In genomic region chr18:6947328-6948030, GRCh38 we compare ENCODE assay signal across 17 cellular contexts.
DNase-seq lines count a peak whose midpoint lies in the region; ATAC-seq and TF ChIP-seq lines count a peak whose summit lies in the region.
"Had no signal": no experiment of that assay in that cellular context is flagged by ENCODE, and none has a peak within 500 bp of the region (broad histone marks: within the 10 kb centered on the region; RNA-seq: fewer than 3 reads in every experiment).

No MANE protein-coding gene starts in this region.

- H3K36me3 ChIP-seq in colonic mucosa, result no peaks in the 10 kb centered on the region
- H3K36me3 ChIP-seq in mucosa of rectum (ENCODE audit: control insufficient read depth in 2 of 2, insufficient read depth in 2 of 2, low read length in 2 of 2), result peaks cover 0 to 4% of the 10 kb centered on the region in 2 donors
- H3K36me3 ChIP-seq: BE2C had no signal

- peak overlapping the region; percentile 21 for H3K4me3 ChIP-seq in colonic mucosa
- H3K4me3 ChIP-seq in mucosa of rectum (ENCODE audit: low read length in 2 of 2), result peak overlapping the region; percentile 50 to 72
- H3K4me3 ChIP-seq: A549 had no signal

- H3K9ac ChIP-seq in colonic mucosa (ENCODE audit: low read depth in 2 of 2, low read length in 2 of 2) (peak overlapping the region in 1 of 2 donors; percentile 78), mucosa of rectum (ENCODE audit: low read depth in 1 of 2, low read length in 2 of 2) (peak overlapping the region; percentile 58 to 73)

- peak overlapping the region; percentile 63 for H3K27ac Mint-ChIP-seq in progenitor cell of endocrine pancreas
- no peak overlapping the region for H3K27ac Mint-ChIP-seq in CD4-positive, alpha-beta T cell
- no peak overlapping the region for H3K27ac Mint-ChIP-seq in stimulated activated memory B cell treated with anti-CD40 and anti-IgM and Interleukin-4, amounts not matched to agents 10 μg/mL and 1 μg/mL and 100 μg/mL, for 72 hours
- H3K27ac Mint-ChIP-seq: CD8-positive, alpha-beta T cell; HFFc6 had no signal

- CTCF ChIA-PET in CD4-positive, alpha-beta T cell (lab: Charles Lee), result no interaction called here

- H3K4me1 Mint-ChIP-seq in progenitor cell of endocrine pancreas (ENCODE audit: low read depth), result peaks cover 24% of the 10 kb centered on the region
- no peaks in the 10 kb centered on the region for H3K4me1 Mint-ChIP-seq in CD4-positive, alpha-beta T cell (ENCODE audit: low read depth)
- no peaks in the 10 kb centered on the region for H3K4me1 Mint-ChIP-seq in stimulated activated memory B cell treated with anti-CD40 and anti-IgM and Interleukin-4, amounts not matched to agents 10 μg/mL and 1 μg/mL and 100 μg/mL, for 72 hours

- H3K27me3 ChIP-seq in colonic mucosa, result no peaks in the 10 kb centered on the region
- H3K27me3 ChIP-seq in mucosa of rectum (ENCODE audit: control insufficient read depth in 2 of 2, insufficient read depth in 2 of 2, low read length in 2 of 2), result no peaks in the 10 kb centered on the region
- H3K27me3 ChIP-seq in CD4-positive, alpha-beta T cell (ENCODE audit: control insufficient read depth, insufficient read depth, low read length), result no peaks in the 10 kb centered on the region
- H3K27me3 ChIP-seq: BE2C had no signal

- DNase-seq in colonic mucosa, result peak; percentile 83
- DNase-seq in progenitor cell of endocrine pancreas (ENCODE audit: low spot score, unreplicated experiment), result no peak
- no peak for DNase-seq in CD4-positive, alpha-beta T cell
- DNase-seq in NCI-H1930 (lab: John Stamatoyannopoulos, UW), result no peak
- DNase-seq: BE2C; CD8-positive, alpha-beta T cell; COR-L47; DND-41; GDM1; HCEC 1CT; HFFc6 had no signal

- H3K9me3 ChIP-seq in colonic mucosa, result no peaks in the 10 kb centered on the region
- H3K9me3 ChIP-seq in mucosa of rectum (ENCODE audit: control insufficient read depth in 2 of 2, low read length in 2 of 2), result no peaks in the 10 kb centered on the region
- H3K9me3 ChIP-seq in CD4-positive, alpha-beta T cell (ENCODE audit: control insufficient read depth, low read length), result no peaks in the 10 kb centered on the region
- H3K9me3 ChIP-seq: A549, BE2C had no signal

- no peak overlapping the region for H3K4me3 Mint-ChIP-seq in progenitor cell of endocrine pancreas (ENCODE audit: low read depth)
- H3K4me3 Mint-ChIP-seq in CD4-positive, alpha-beta T cell, result no peak overlapping the region
- H3K4me3 Mint-ChIP-seq in stimulated activated memory B cell treated with anti-CD40 and anti-IgM and Interleukin-4, amounts not matched to agents 10 μg/mL and 1 μg/mL and 100 μg/mL, for 72 hours, result no peak overlapping the region
- H3K4me3 Mint-ChIP-seq: CD8-positive, alpha-beta T cell; HFFc6 had no signal

- POLR2A ChIA-PET in CD4-positive, alpha-beta T cell (lab: Charles Lee), result interaction anchor here (0.6 kb wide), 1 partner anchor 303 kb away, joined by 3 read pairs; no protein-coding TSS in a partner anchor

- no peak for ATAC-seq in GM21576 (IDR thresholded peaks at IDR 0.05; ENCODE audit: unreplicated experiment)
- ATAC-seq in CD4-positive, alpha-beta T cell (ENCODE audit: poor library complexity), result no peak
- ATAC-seq in stimulated activated memory B cell treated with anti-CD40 and anti-IgM and Interleukin-4, amounts not matched to agents 10 μg/mL and 1 μg/mL and 100 μg/mL, for 72 hours, result no peak
- ATAC-seq: A549; CD8-positive, alpha-beta T cell had no signal

- H3K9me3 Mint-ChIP-seq in progenitor cell of endocrine pancreas (ENCODE audit: low read depth), result no peaks in the 10 kb centered on the region
- H3K9me3 Mint-ChIP-seq in CD4-positive, alpha-beta T cell, result no peaks in the 10 kb centered on the region
- peaks cover 10% of the 10 kb centered on the region for H3K9me3 Mint-ChIP-seq in stimulated activated memory B cell treated with anti-CD40 and anti-IgM and Interleukin-4, amounts not matched to agents 10 μg/mL and 1 μg/mL and 100 μg/mL, for 72 hours
- H3K9me3 Mint-ChIP-seq: CD8-positive, alpha-beta T cell had no signal

- H3K4me1 ChIP-seq in colonic mucosa (peaks cover 13% of the 10 kb centered on the region), mucosa of rectum (ENCODE audit: control insufficient read depth in 2 of 2, insufficient read depth in 2 of 2, low read length in 2 of 2) (peaks cover 37 to 55% of the 10 kb centered on the region in 2 donors)
- H3K4me1 ChIP-seq: A549, BE2C had no signal

- no peaks in the 10 kb centered on the region for H3K27me3 Mint-ChIP-seq in progenitor cell of endocrine pancreas
- H3K27me3 Mint-ChIP-seq in CD4-positive, alpha-beta T cell, result no peaks in the 10 kb centered on the region
- no peaks in the 10 kb centered on the region for H3K27me3 Mint-ChIP-seq in stimulated activated memory B cell treated with anti-CD40 and anti-IgM and Interleukin-4, amounts not matched to agents 10 μg/mL and 1 μg/mL and 100 μg/mL, for 72 hours

- intact Hi-C loops in colonic mucosa (cut with DNase I), result no loop called here
- intact Hi-C loops in CD4-positive, alpha-beta T cell (cut with DNase I, micrococcal nuclease), result no loop called here

- H3K27ac ChIP-seq in colonic mucosa, result peak overlapping the region; percentile 81
- peak overlapping the region; percentile 90 to 91 for H3K27ac ChIP-seq in mucosa of rectum (ENCODE audit: low read depth in 2 of 2, low read length in 2 of 2)
- no peak overlapping the region for H3K27ac ChIP-seq in CD4-positive, alpha-beta T cell (ENCODE audit: low read depth, low read length)
- H3K27ac ChIP-seq: A549, C4-2B, HL-60 had no signal

- TF ChIP-seq CTCF in colonic mucosa (IDR thresholded peaks at IDR 0.05) (no peak), progenitor cell of endocrine pancreas (IDR thresholded peaks at IDR 0.05; ENCODE audit: unreplicated experiment) (no peak)
- TF ChIP-seq CTCF in CD4-positive, alpha-beta T cell (IDR thresholded peaks at IDR 0.05), result no peak

- H3K36me3 Mint-ChIP-seq in progenitor cell of endocrine pancreas (ENCODE audit: insufficient read depth), result peaks cover 67% of the 10 kb centered on the region
- no peaks in the 10 kb centered on the region for H3K36me3 Mint-ChIP-seq in CD4-positive, alpha-beta T cell (ENCODE audit: low read depth)
- no peaks in the 10 kb centered on the region for H3K36me3 Mint-ChIP-seq in stimulated activated memory B cell treated with anti-CD40 and anti-IgM and Interleukin-4, amounts not matched to agents 10 μg/mL and 1 μg/mL and 100 μg/mL, for 72 hours
- H3K36me3 Mint-ChIP-seq: CD8-positive, alpha-beta T cell had no signal
